ENCODE assay signal across 10 cellular contexts in genomic region chr10:14554843-14555205, GRCh38.
DNase-seq lines count a peak whose midpoint lies in the region; ATAC-seq, FAIRE-seq and TF ChIP-seq lines count a peak whose summit lies in the region.
"Had no signal": no experiment of that assay in that cellular context is flagged by ENCODE, and none has a peak within 500 bp of the region (broad histone marks: within the 10 kb centered on the region; RNA-seq: fewer than 3 reads in every experiment).

No MANE protein-coding gene starts in this region.

- DNase-seq in colonic mucosa = no peak
- no peak for DNase-seq in naive thymus-derived CD8-positive, alpha-beta T cell
- DNase-seq in GOT3 (lab: John Stamatoyannopoulos, UW) = no peak
- no peak for DNase-seq in D721Med (ENCODE audit: insufficient read length, low spot score)
- DNase-seq: amygdala had no signal

- H3K4me1 ChIP-seq in BLaER1 treated with 17β-estradiol and CSF1 and Interleukin-3, amounts not matched to agents 10 nM and 100 nM = peaks cover 86 to 100% (median 98%) of the 10 kb centered on the region in 10 experiments
- peaks cover 30% of the 10 kb centered on the region for H3K4me1 ChIP-seq in Loucy (ENCODE audit: insufficient read depth, low read length, poor library complexity, severe bottlenecking)
- H3K4me1 ChIP-seq in colonic mucosa = peaks cover 17% of the 10 kb centered on the region

- peak overlapping the region; percentile 76 to 97 (median 86) for H3K4me2 ChIP-seq in BLaER1 treated with 17β-estradiol and CSF1 and Interleukin-3, amounts not matched to agents 10 nM and 100 nM
- peak overlapping the region; percentile 60 for H3K4me2 ChIP-seq in Loucy (ENCODE audit: low read depth, low read length, poor library complexity, severe bottlenecking)
- H3K4me2 ChIP-seq: neural progenitor cell had no signal

- no peaks in the 10 kb centered on the region for H3K27me3 ChIP-seq in BLaER1 treated with 17β-estradiol and CSF1 and Interleukin-3, amounts not matched to agents 10 nM and 100 nM
- no peaks in the 10 kb centered on the region for H3K27me3 ChIP-seq in Loucy (ENCODE audit: insufficient read depth, low read length, poor library complexity, severe bottlenecking)
- H3K27me3 ChIP-seq in colonic mucosa = no peaks in the 10 kb centered on the region
- H3K27me3 ChIP-seq: neural progenitor cell had no signal

- H4K20me1 ChIP-seq in BLaER1 treated with 17β-estradiol and CSF1 and Interleukin-3, amounts not matched to agents 10 nM and 100 nM = peaks cover 0 to 100% (median 70%) of the 10 kb centered on the region in 11 experiments; a peak in 16 of 22 replicates
- H4K20me1 ChIP-seq in Loucy (ENCODE audit: insufficient read depth, low read length, poor library complexity, severe bottlenecking) = peaks cover 4% of the 10 kb centered on the region

- no peaks in the 10 kb centered on the region; a peak in 1 of 22 replicates for H3K9me3 ChIP-seq in BLaER1 treated with 17β-estradiol and CSF1 and Interleukin-3, amounts not matched to agents 10 nM and 100 nM (replicated peaks in 1 of 11)
- no peaks in the 10 kb centered on the region for H3K9me3 ChIP-seq in Loucy (ENCODE audit: insufficient read depth, low read depth, low read length)
- no peaks in the 10 kb centered on the region for H3K9me3 ChIP-seq in colonic mucosa

- H3K27me3 Mint-ChIP-seq in naive thymus-derived CD8-positive, alpha-beta T cell = no peaks in the 10 kb centered on the region

- H3K9ac ChIP-seq in BLaER1 treated with 17β-estradiol and CSF1 and Interleukin-3, amounts not matched to agents 10 nM and 100 nM = peak overlapping the region in 10 of 11 experiments; percentile 28 to 79 (median 70); a peak in 14 of 22 replicates
- H3K9ac ChIP-seq in Loucy (ENCODE audit: low read depth, low read length, poor library complexity, severe bottlenecking) = no peak overlapping the region
- no peak overlapping the region for H3K9ac ChIP-seq in colonic mucosa (ENCODE audit: low read depth in 2 of 2, low read length in 2 of 2)
- H3K9ac ChIP-seq: neural progenitor cell had no signal

- intact Hi-C loops in colonic mucosa (cut with DNase I) = no loop called here

- TF ChIP-seq CTCF in Loucy (conservative IDR thresholded peaks at IDR 0.05; ENCODE audit: low read length) (no peak), colonic mucosa (IDR thresholded peaks at IDR 0.05) (no peak), D721Med (IDR thresholded peaks at IDR 0.05; ENCODE audit: insufficient read depth, missing control alignments) (no peak)

- H3F3A ChIP-seq in Loucy (ENCODE audit: low read depth) = no peaks in the 10 kb centered on the region

- POLR2A ChIA-PET in naive thymus-derived CD8-positive, alpha-beta T cell (lab: Charles Lee) = interaction anchor here (0.5 to 3.7 kb wide), 7 partner anchors 9 to 544 kb away, joined by 3 to 30 read pairs (median 6); no protein-coding TSS in a partner anchor

- FAIRE-seq in D721Med (lab: Jason Lieb, UNC) = no peak

- H3K36me3 ChIP-seq in BLaER1 treated with 17β-estradiol and CSF1 and Interleukin-3, amounts not matched to agents 10 nM and 100 nM = peaks cover 0 to 95% (median 70%) of the 10 kb centered on the region in 11 experiments; a peak in 19 of 22 replicates
- H3K36me3 ChIP-seq in Loucy (ENCODE audit: insufficient read depth, low read length) = no peaks in the 10 kb centered on the region
- H3K36me3 ChIP-seq in colonic mucosa = no peaks in the 10 kb centered on the region
- H3K36me3 ChIP-seq: neural progenitor cell had no signal

- no peaks in the 10 kb centered on the region for H3K9me2 ChIP-seq in Loucy (replicated peaks; ENCODE audit: low read depth, low read length)

- peak; percentile 9 to 27 for ATAC-seq in naive thymus-derived CD8-positive, alpha-beta T cell
- ATAC-seq in HG02610 (IDR thresholded peaks at IDR 0.05; ENCODE audit: unreplicated experiment) (no peak), SK-N-SH treated with all-trans-retinoic acid at 6 μM for 48 hours (no peak)

- peaks cover 7 to 53% (median 16%) of the 10 kb centered on the region in 3 donors for H3K36me3 Mint-ChIP-seq in naive thymus-derived CD8-positive, alpha-beta T cell

- H3K79me2 ChIP-seq in Loucy (ENCODE audit: insufficient read depth, low read length) = peaks cover 53% of the 10 kb centered on the region

- H3K27ac Mint-ChIP-seq in naive thymus-derived CD8-positive, alpha-beta T cell = peak overlapping the region; percentile 85 to 97 (median 90)
- H3K27ac Mint-ChIP-seq: neural progenitor cell had no signal

- H3K4me3 ChIP-seq in BLaER1 treated with 17β-estradiol and CSF1 and Interleukin-3, amounts not matched to agents 10 nM and 100 nM = peak overlapping the region in 3 of 10 experiments; percentile 26 to 45 (median 28); a peak in 5 of 20 replicates
- H3K4me3 ChIP-seq in Loucy (ENCODE audit: low read length, poor library complexity, severe bottlenecking) = no peak overlapping the region
- H3K4me3 ChIP-seq in colonic mucosa = no peak overlapping the region
- H3K4me3 ChIP-seq: neural progenitor cell had no signal

- H3K4me1 Mint-ChIP-seq in naive thymus-derived CD8-positive, alpha-beta T cell = peaks cover 66 to 99% (median 94%) of the 10 kb centered on the region in 4 donors

- no peak overlapping the region for H2AFZ ChIP-seq in Loucy (ENCODE audit: low read length)
- H2AFZ ChIP-seq: neural progenitor cell had no signal

- H3K9me3 Mint-ChIP-seq in naive thymus-derived CD8-positive, alpha-beta T cell = no peaks in the 10 kb centered on the region
- H3K9me3 Mint-ChIP-seq: neural progenitor cell had no signal

- H3K27ac ChIP-seq in BLaER1 treated with 17β-estradiol and CSF1 and Interleukin-3, amounts not matched to agents 10 nM and 100 nM = peak overlapping the region; percentile 64 to 94 (median 87)
- peak overlapping the region; percentile 68 for H3K27ac ChIP-seq in colonic mucosa
- H3K27ac ChIP-seq: neural progenitor cell had no signal

- peak overlapping the region in 9 of 10 donors; percentile 52 to 74 (median 71) for H3K4me3 Mint-ChIP-seq in naive thymus-derived CD8-positive, alpha-beta T cell
- H3K4me3 Mint-ChIP-seq: neural progenitor cell had no signal

TF ChIP-seq in SK-N-SH treated with all-trans-retinoic acid at 6 μM for 48 hours, 23 proteins besides CTCF, POLR2A, EP300 and RAD21:
- TF ChIP-seq ESRRG (CRISPR knock-in tag; IDR thresholded peaks at IDR 0.05) (no peak), POU6F1 (CRISPR knock-in tag; IDR thresholded peaks at IDR 0.05; ENCODE audit: borderline replicate concordance, low read depth) (no peak)

Comparison
In these comparisons a context has a peak if more than half of its experiments do, and no peak if none do; other contexts are left out.
1. H3K9ac ChIP-seq: peak in BLaER1 treated with 17β-estradiol and CSF1 and Interleukin-3, amounts not matched to agents 10 nM and 100 nM (10 of 11); none in Loucy (single experiment) and colonic mucosa (0 of 2).
2. ATAC-seq: peak in naive thymus-derived CD8-positive, alpha-beta T cell (2 of 2); none in HG02610 (single experiment) and SK-N-SH treated with all-trans-retinoic acid at 6 μM for 48 hours (single experiment).